Comparison of ENCODE assay signal across 20 cellular contexts in the genomic region with DNA sequence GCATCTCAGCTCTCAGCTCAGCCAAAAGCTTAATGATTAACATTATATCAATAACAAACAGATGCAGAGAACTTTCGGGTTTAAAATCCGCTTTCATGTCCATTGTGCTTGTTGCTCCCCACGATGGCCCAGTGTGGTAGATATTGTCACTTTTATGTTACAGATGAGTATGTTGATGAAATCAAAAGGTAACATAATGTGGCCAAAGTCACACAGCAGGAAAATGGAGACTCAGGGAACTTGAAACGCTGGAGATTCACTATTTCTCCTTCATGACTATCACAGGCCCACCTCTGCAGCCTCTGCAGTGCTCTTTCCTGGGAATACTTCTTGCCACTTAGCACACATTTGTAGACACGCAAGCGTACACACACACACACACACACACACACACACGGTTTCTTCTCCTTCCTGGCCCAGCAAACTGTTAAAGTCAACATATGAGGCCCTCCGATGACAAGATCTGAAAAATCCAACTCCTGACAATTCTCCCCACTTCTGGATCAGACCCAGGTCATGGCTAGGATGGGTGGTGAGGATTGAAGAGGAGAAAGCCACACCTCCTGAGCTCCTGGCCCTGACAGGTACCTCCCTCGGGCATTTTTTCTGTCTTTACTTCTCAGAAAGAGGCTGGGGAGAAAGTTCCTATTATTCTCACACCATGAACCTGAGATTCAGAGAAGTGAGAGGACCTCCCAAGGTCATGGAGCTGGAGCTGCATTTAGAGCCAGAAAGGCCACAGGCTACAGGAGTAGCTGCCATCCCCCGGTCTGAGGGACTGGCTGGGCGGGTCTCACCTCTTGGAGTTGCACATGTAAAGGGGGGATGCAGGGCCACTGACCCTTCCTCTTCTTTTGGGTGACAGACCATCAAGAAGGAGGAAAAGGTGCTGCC. TPM values are rescaled to one million over a fixed set of nuclear protein-coding genes. Genes with fewer than 3 reads are reported as not detected.
"Had no signal": no experiment of that assay in that cellular context is flagged by ENCODE, and none has a peak within 500 bp of the region (broad histone marks: within the 10 kb centered on the region; RNA-seq: fewer than 3 reads in every experiment).

No MANE protein-coding gene starts in this region.

- H3K4me1 ChIP-seq: breast epithelium, gastrocnemius medialis, heart right ventricle, left ventricle myocardium inferior, prostate gland, upper lobe of left lung had no signal

- ATAC-seq: activated CD4-positive, CD25-positive, alpha-beta regulatory T cell treated with anti-CD3 and anti-CD28 coated beads, Interleukin-2, amount 50 U/mL, for 24 hours; gastrocnemius medialis; heart right ventricle; right cardiac atrium had no signal

- H3K27ac ChIP-seq: breast epithelium, dorsolateral prefrontal cortex, gastrocnemius medialis, heart right ventricle, left ventricle myocardium inferior, prostate gland, upper lobe of left lung had no signal

- DNase-seq: activated CD4-positive, alpha-beta T cell treated with anti-CD3 and anti-CD28 coated beads, Interleukin-2, amount 50 U/mL, for 1 hour; activated naive CD4-positive, alpha-beta T cell treated with anti-CD3 and anti-CD28 coated beads for 36 hours; activated naive CD8-positive, alpha-beta T cell treated with anti-CD3 and anti-CD28 coated beads, Interleukin-2, amount 50 U/mL, for 24 hours; dorsolateral prefrontal cortex; erythroblast; gastrocnemius medialis; heart right ventricle; left ventricle myocardium inferior; occipital lobe; right cardiac atrium; small intestine; stimulated activated naive CD8-positive, alpha-beta T cell treated with anti-CD3 and anti-CD28 coated beads, Interleukin-15, Interleukin-2, amounts not matched to agents 100 U/mL and 50 U/mL, for 24 hours; T-helper 2 cell; upper lobe of left lung had no signal

- H3K4me3 ChIP-seq: breast epithelium, dorsolateral prefrontal cortex, gastrocnemius medialis, heart right ventricle, left ventricle myocardium inferior, prostate gland, upper lobe of left lung had no signal

- H3K9me3 ChIP-seq: breast epithelium, gastrocnemius medialis, heart right ventricle, left ventricle myocardium inferior, prostate gland, upper lobe of left lung had no signal

- H3K36me3 ChIP-seq: breast epithelium, gastrocnemius medialis, heart right ventricle, left ventricle myocardium inferior, prostate gland, upper lobe of left lung had no signal

- H3K27me3 ChIP-seq: breast epithelium, dorsolateral prefrontal cortex, gastrocnemius medialis, heart right ventricle, upper lobe of left lung had no signal

RNA-seq across cellular contexts. Expression of a gene that starts 9.7 kb away (rescaled TPM):
- total RNA-seq: activated CD8-positive, alpha-beta memory T cell treated with anti-CD3 and anti-CD28 coated beads for 36 hours; activated T-helper 2 cell treated with anti-CD3 and anti-CD28 coated beads, Interferon-gamma antibody, Interleukin-2, Interleukin-4, amounts not matched to agents 10 μg/mL and 5 μg/mL and 100 μg/mL, durations not matched to agents 14 hours and 24 hours and 36 hours; aorta; gastrocnemius medialis; left ventricle myocardium inferior; right cardiac atrium had no signal

RNA-seq across cellular contexts. Expression of a gene that starts 36.2 kb away (rescaled TPM):
- total RNA-seq: activated CD8-positive, alpha-beta memory T cell treated with anti-CD3 and anti-CD28 coated beads for 36 hours; activated T-helper 2 cell treated with anti-CD3 and anti-CD28 coated beads, Interferon-gamma antibody, Interleukin-2, Interleukin-4, amounts not matched to agents 10 μg/mL and 5 μg/mL and 100 μg/mL, durations not matched to agents 14 hours and 24 hours and 36 hours; prostate gland had no signal
